Comparison of ENCODE assay signal across 21 cellular contexts in the genomic region with DNA sequence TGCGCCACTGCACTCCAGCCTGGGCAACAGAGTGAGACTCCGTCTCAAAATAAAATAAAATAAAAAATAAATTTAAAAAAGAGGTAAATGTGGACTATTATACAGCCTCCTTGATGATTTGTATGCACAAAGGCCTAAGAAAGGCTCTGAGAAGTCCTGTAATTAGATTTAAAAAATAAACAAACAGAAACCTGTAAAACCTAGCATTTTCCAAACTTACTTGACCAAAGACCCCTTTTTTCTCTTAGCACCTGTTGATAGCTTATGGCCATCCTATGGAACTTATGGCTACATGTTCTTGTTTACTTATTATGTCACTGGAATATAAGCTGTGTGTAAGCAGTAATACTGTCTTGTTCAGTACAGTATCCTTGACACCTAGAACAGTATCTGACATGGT.
"Had no signal": no experiment of that assay in that cellular context is flagged by ENCODE, and none has a peak within 500 bp of the region (broad histone marks: within the 10 kb centered on the region; RNA-seq: fewer than 3 reads in every experiment).

No MANE protein-coding gene starts in this region.

- H3K27me3 Mint-ChIP-seq: naive thymus-derived CD8-positive, alpha-beta T cell had no signal

- H3K9me3 ChIP-seq: gastrocnemius medialis, mucosa of descending colon, neutrophil, psoas muscle, spleen, stomach, thoracic aorta, transverse colon had no signal

- H3K27me3 ChIP-seq: dorsolateral prefrontal cortex, gastrocnemius medialis, neutrophil, spleen, stomach, transverse colon had no signal

- H3K27ac ChIP-seq: coronary artery, dorsolateral prefrontal cortex, gastrocnemius medialis, neutrophil, psoas muscle, spleen, stomach, thoracic aorta, transverse colon had no signal

- DNase-seq: dorsolateral prefrontal cortex; effector CD8-positive, alpha-beta T cell; gastrocnemius medialis; islet precursor cell; mammary epithelial cell; mucosa of descending colon; naive thymus-derived CD8-positive, alpha-beta T cell; psoas muscle; spleen; stimulated activated CD4-positive, alpha-beta T cell treated with anti-CD3 and anti-CD28 coated beads, Interleukin-2, amount 100 ng/mL, for 24 hours; stimulated activated CD4-positive, alpha-beta T cell treated with anti-CD3 and anti-CD28 coated beads, Interleukin-4, amount 100 ng/mL, for 4 hours; stimulated activated naive CD4-positive, alpha-beta T cell; stomach; substantia nigra; transverse colon had no signal

- H3K9me3 Mint-ChIP-seq: naive thymus-derived CD8-positive, alpha-beta T cell had no signal

- H3K4me3 ChIP-seq: coronary artery, dorsolateral prefrontal cortex, gastrocnemius medialis, mucosa of descending colon, psoas muscle, spleen, stomach, thoracic aorta, transverse colon had no signal

- H3K4me3 Mint-ChIP-seq: naive thymus-derived CD8-positive, alpha-beta T cell had no signal

- ATAC-seq: esophagus mucosa; gastrocnemius medialis; left lobe of liver; mucosa of descending colon; naive thymus-derived CD8-positive, alpha-beta T cell; psoas muscle; sciatic nerve had no signal
